8 cellular contexts compared by ENCODE assay signal in the genomic region with DNA sequence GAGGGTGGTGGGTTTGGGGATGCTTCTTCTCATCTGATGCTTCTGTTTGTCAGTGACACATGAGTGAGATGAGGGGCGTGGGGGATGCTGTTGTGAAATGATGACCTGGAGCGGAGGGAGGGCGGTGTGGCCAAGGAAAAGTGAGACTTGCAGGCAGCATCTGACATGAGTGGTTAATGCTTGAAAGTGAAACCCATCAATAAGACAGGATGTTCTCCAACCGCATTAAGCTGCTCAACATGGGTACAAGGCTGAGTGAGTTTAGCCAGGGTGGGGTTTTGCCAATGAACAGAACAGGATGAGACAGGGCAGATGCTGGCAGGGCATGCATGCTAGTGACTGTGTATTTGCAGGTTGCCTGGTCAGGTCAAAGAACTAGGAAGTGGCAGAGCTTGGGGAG. TPM values are rescaled to one million over a fixed set of nuclear protein-coding genes. Genes with fewer than 3 reads are reported as not detected.
A peak's percentile ranks its signal among the peaks of the same experiment; 100 is the strongest.
DNase-seq lines count a peak whose midpoint lies in the region; ATAC-seq and TF ChIP-seq lines count a peak whose summit lies in the region.

No MANE protein-coding gene starts in this region.

- H3K79me2 ChIP-seq in neural progenitor cell (ENCODE audit: low read depth) (no peaks in the 10 kb centered on the region), PC-9 (ENCODE audit: low read depth) (no peaks in the 10 kb centered on the region)

- no peaks in the 10 kb centered on the region for H3K9me3 ChIP-seq in neural progenitor cell (ENCODE audit: low read depth)
- no peaks in the 10 kb centered on the region for H3K9me3 ChIP-seq in PC-9 (ENCODE audit: insufficient read depth, low read depth)

- ATAC-seq in GM18511 (IDR thresholded peaks at IDR 0.05; ENCODE audit: unreplicated experiment) (peak; percentile 97), HG03108 (IDR thresholded peaks at IDR 0.05; ENCODE audit: unreplicated experiment) (peak; percentile 90)
- peak; percentile 96 for ATAC-seq in activated CD8-positive, alpha-beta T cell treated with anti-CD3 and anti-CD28 coated beads for 36 hours

- peak overlapping the region; percentile 34 for H3K4me3 Mint-ChIP-seq in activated CD8-positive, alpha-beta T cell treated with anti-CD3 and anti-CD28 coated beads for 36 hours
- peak overlapping the region; percentile 55 for H3K4me3 Mint-ChIP-seq in neural progenitor cell

- H3K4me1 Mint-ChIP-seq in activated CD8-positive, alpha-beta T cell treated with anti-CD3 and anti-CD28 coated beads for 36 hours (ENCODE audit: low read depth) = peaks cover 33% of the 10 kb centered on the region
- H3K4me1 Mint-ChIP-seq in neural progenitor cell = peaks cover 15% of the 10 kb centered on the region

- H2AFZ ChIP-seq in neural progenitor cell (replicated peaks) = no peak overlapping the region
- no peak overlapping the region for H2AFZ ChIP-seq in PC-9

- H3K27ac ChIP-seq in neural progenitor cell (no peak overlapping the region), PC-9 (no peak overlapping the region)

- no peaks in the 10 kb centered on the region for H3K36me3 Mint-ChIP-seq in activated CD8-positive, alpha-beta T cell treated with anti-CD3 and anti-CD28 coated beads for 36 hours (ENCODE audit: low read depth)
- H3K36me3 Mint-ChIP-seq in neural progenitor cell = no peaks in the 10 kb centered on the region

- peak; percentile 92 for DNase-seq in activated CD8-positive, alpha-beta T cell treated with anti-CD3 and anti-CD28 coated beads for 36 hours
- no peak for DNase-seq in neural progenitor cell (ENCODE audit: low spot score)
- DNase-seq in RKO (ENCODE audit: low spot score) = no peak
- DNase-seq in G401 (ENCODE audit: low spot score) = no peak
- DNase-seq in PC-9 = no peak
- DNase-seq in HCEC 1CT = no peak

- in situ Hi-C loops in G401 (cut with HindIII; ENCODE audit: low sequenced_read_pairs) = no loop called here

- H3K4me3 ChIP-seq in neural progenitor cell = no peak overlapping the region
- H3K4me3 ChIP-seq in PC-9 = no peak overlapping the region

- POLR2A ChIA-PET in activated CD8-positive, alpha-beta T cell treated with anti-CD3 and anti-CD28 coated beads for 36 hours (lab: Charles Lee) = interaction anchor here (0.8 to 2.9 kb wide), 6 partner anchors 12 to 93 kb away, joined by 3 to 8 read pairs (median 4); a partner anchor contains a TSS
- POLR2A ChIA-PET in PC-9 (lab: Charles Lee; ENCODE audit: unreplicated experiment) = no interaction called here

- no peaks in the 10 kb centered on the region for H3F3A ChIP-seq in neural progenitor cell (ENCODE audit: low read depth)
- no peaks in the 10 kb centered on the region for H3F3A ChIP-seq in PC-9 (ENCODE audit: insufficient read depth, low read depth)

- H3K4me2 ChIP-seq in neural progenitor cell = no peak overlapping the region
- H3K4me2 ChIP-seq in PC-9 = no peak overlapping the region

- H3K27me3 ChIP-seq in neural progenitor cell = no peaks in the 10 kb centered on the region
- no peaks in the 10 kb centered on the region for H3K27me3 ChIP-seq in PC-9 (ENCODE audit: insufficient read depth, low read depth)

- peak overlapping the region; percentile 92 for H3K27ac Mint-ChIP-seq in activated CD8-positive, alpha-beta T cell treated with anti-CD3 and anti-CD28 coated beads for 36 hours
- no peak overlapping the region for H3K27ac Mint-ChIP-seq in neural progenitor cell

- H3K9ac ChIP-seq in neural progenitor cell = no peak overlapping the region

- H3K27me3 Mint-ChIP-seq in activated CD8-positive, alpha-beta T cell treated with anti-CD3 and anti-CD28 coated beads for 36 hours = no peaks in the 10 kb centered on the region
- H3K27me3 Mint-ChIP-seq in neural progenitor cell (ENCODE audit: insufficient read depth, low read depth) = peaks cover 7% of the 10 kb centered on the region

- H3K4me1 ChIP-seq in neural progenitor cell = no peaks in the 10 kb centered on the region
- H3K4me1 ChIP-seq in PC-9 (replicated peaks; ENCODE audit: insufficient read depth) = no peaks in the 10 kb centered on the region

- TF ChIP-seq CTCF in activated CD8-positive, alpha-beta T cell treated with anti-CD3 and anti-CD28 coated beads for 36 hours (IDR thresholded peaks at IDR 0.05) = no peak
- TF ChIP-seq CTCF in neural progenitor cell (IDR thresholded peaks at IDR 0.05) = no peak
- TF ChIP-seq CTCF in PC-9 (conservative IDR thresholded peaks at IDR 0.05) = no peak

- H3K9me2 ChIP-seq in PC-9 (ENCODE audit: insufficient read depth) = no peaks in the 10 kb centered on the region

- H4K20me1 ChIP-seq in neural progenitor cell (ENCODE audit: low read depth) = no peaks in the 10 kb centered on the region
- H4K20me1 ChIP-seq in PC-9 (ENCODE audit: insufficient read depth) = no peaks in the 10 kb centered on the region

- peaks cover 3% of the 10 kb centered on the region for H3K9me3 Mint-ChIP-seq in activated CD8-positive, alpha-beta T cell treated with anti-CD3 and anti-CD28 coated beads for 36 hours
- no peaks in the 10 kb centered on the region for H3K9me3 Mint-ChIP-seq in neural progenitor cell

- no TSS peak for BruUV-seq in PC-9 (replicated peaks; lab: Mats Ljungman, UMichigan)

- intact Hi-C loops in activated CD8-positive, alpha-beta T cell treated with anti-CD3 and anti-CD28 coated beads for 36 hours (cut with micrococcal nuclease) = no loop called here
- intact Hi-C loops in PC-9 (cut with micrococcal nuclease; ENCODE audit: unreplicated experiment) = no loop called here

- H3K36me3 ChIP-seq in neural progenitor cell = no peaks in the 10 kb centered on the region
- no peaks in the 10 kb centered on the region for H3K36me3 ChIP-seq in PC-9 (ENCODE audit: low read depth)

- CTCF ChIA-PET in activated CD8-positive, alpha-beta T cell treated with anti-CD3 and anti-CD28 coated beads for 36 hours (lab: Charles Lee) = interaction anchor here (1.1 to 4.0 kb wide), 4 partner anchors 12 to 57 kb away, joined by 3 to 20 read pairs (median 4); a partner anchor contains a TSS
- CTCF ChIA-PET in PC-9 (lab: Charles Lee) = no interaction called here

RNA-seq across cellular contexts. Expression of a gene that starts 16.5 kb away (rescaled TPM):
- not detected for total RNA-seq in activated CD8-positive, alpha-beta T cell treated with anti-CD3 and anti-CD28 coated beads for 36 hours
- total RNA-seq in neural progenitor cell (ENCODE audit: low replicate concordance) = not detected in 2 replicates
- not detected in 2 replicates for total RNA-seq in G401 (2014; rRNA removed; shearing (Covaris generic))
- total RNA-seq in PC-9 (2021) = not detected in 2 replicates

RNA-seq across cellular contexts. Expression of a gene that starts 19.8 kb away (rescaled TPM):
- total RNA-seq in activated CD8-positive, alpha-beta T cell treated with anti-CD3 and anti-CD28 coated beads for 36 hours = 10 to 100 TPM; 53.1 to 54.7 TPM
- 46.6 and 51.0 TPM in 2 replicates for total RNA-seq in neural progenitor cell (ENCODE audit: low replicate concordance)
- total RNA-seq in G401 (2014; rRNA removed; shearing (Covaris generic)) = 81.4 and 107 TPM in 2 replicates
- 49.6 and 52.4 TPM in 2 replicates for total RNA-seq in PC-9 (2021)

RNA-seq across cellular contexts. Expression of a gene that starts 53.7 kb away (rescaled TPM):
- total RNA-seq in activated CD8-positive, alpha-beta T cell treated with anti-CD3 and anti-CD28 coated beads for 36 hours = 100 to 1,000 TPM; 175 to 177 TPM
- total RNA-seq in neural progenitor cell (ENCODE audit: low replicate concordance) = 50.2 and 73.2 TPM in 2 replicates
- 77.8 and 109 TPM in 2 replicates for total RNA-seq in G401 (2014; rRNA removed; shearing (Covaris generic))
- 104 and 114 TPM in 2 replicates for total RNA-seq in PC-9 (2021)
